In genomic region chr1:20508411-20508771, GRCh38 we compare ENCODE assay signal across 8 cellular contexts. TPM values are rescaled to one million over a fixed set of nuclear protein-coding genes. Genes with fewer than 3 reads are reported as not detected.
DNase-seq lines count a peak whose midpoint lies in the region; ATAC-seq and TF ChIP-seq lines count a peak whose summit lies in the region.

No MANE protein-coding gene starts in this region.

- intact Hi-C loops in CD4-positive, alpha-beta memory T cell (cut with micrococcal nuclease), result loop anchor here (5.0 kb wide), 3 partner anchors 124 to 279 kb away; partner anchors contain the start of genes DDOST, HP1BP3 and PINK1
- intact Hi-C loops in PC-3 (cut with micrococcal nuclease), result no loop called here

- no peaks in the 10 kb centered on the region for H3K9me3 ChIP-seq in CD4-positive, alpha-beta memory T cell (ENCODE audit: control insufficient read depth in 1 of 2, low read length in 2 of 2)
- H3K9me3 ChIP-seq in PC-3 (ENCODE audit: low read length) (no peaks in the 10 kb centered on the region), neuronal stem cell (replicated peaks in 1 of 2; ENCODE audit: control insufficient read depth in 2 of 2, insufficient read depth in 1 of 2, low read depth in 1 of 2, low read length in 2 of 2) (no peaks in the 10 kb centered on the region)

- peak overlapping the region; percentile 92 for H3K9ac ChIP-seq in PC-3 (ENCODE audit: low read length)
- H3K9ac ChIP-seq in neuronal stem cell (ENCODE audit: low read depth, low read length, poor library complexity), result no peak overlapping the region

- peaks cover 5% of the 10 kb centered on the region for H3F3A ChIP-seq in PC-3 (ENCODE audit: low read length, unreplicated experiment)

- H3K18ac ChIP-seq in neuronal stem cell (ENCODE audit: low read length), result peak overlapping the region; percentile 84

- H4K20me1 ChIP-seq in PC-3 (ENCODE audit: low read length), result no peaks in the 10 kb centered on the region

- H3K27me3 ChIP-seq in CD4-positive, alpha-beta memory T cell (ENCODE audit: insufficient read depth, low read length), result peaks cover 6% of the 10 kb centered on the region
- H3K27me3 ChIP-seq in PC-3 (ENCODE audit: low read length), result no peaks in the 10 kb centered on the region
- H3K27me3 ChIP-seq in neuronal stem cell (ENCODE audit: control insufficient read depth in 3 of 3, insufficient read depth in 3 of 3, low read depth in 1 of 3, low read length in 3 of 3), result peaks cover 0 to 14% (median 10%) of the 10 kb centered on the region in 3 experiments

- H2AK5ac ChIP-seq in neuronal stem cell (ENCODE audit: low read depth, low read length), result no peak overlapping the region

- H3K4ac ChIP-seq in neuronal stem cell (ENCODE audit: low read length), result no peak overlapping the region

- H3K4me2 ChIP-seq in PC-3 (ENCODE audit: low read length) (peak overlapping the region; percentile 88), neuronal stem cell (ENCODE audit: insufficient read depth, low read length, poor library complexity, severe bottlenecking) (peak overlapping the region; percentile 32)

- peak overlapping the region; percentile 84 to 91 for H3K4me3 ChIP-seq in CD4-positive, alpha-beta memory T cell (ENCODE audit: low read length in 2 of 2)
- H3K4me3 ChIP-seq in PC-3 (ENCODE audit: low read length), result peak overlapping the region; percentile 91
- peak overlapping the region; percentile 84 to 97 for H3K4me3 ChIP-seq in neuronal stem cell (ENCODE audit: low read length in 2 of 2)

- ATAC-seq in PC-3 (no peak), HG02840 (IDR thresholded peaks at IDR 0.05; ENCODE audit: low FRiP score, unreplicated experiment) (no peak), HG03571 (IDR thresholded peaks at IDR 0.05; ENCODE audit: unreplicated experiment) (no peak), GM19324 (IDR thresholded peaks at IDR 0.05; ENCODE audit: low FRiP score, unreplicated experiment) (no peak), GM19035 (IDR thresholded peaks at IDR 0.05; ENCODE audit: unreplicated experiment) (no peak)

- H3K27me3 Mint-ChIP-seq in CD4-positive, alpha-beta memory T cell, result peaks cover 0 to 6% of the 10 kb centered on the region in 2 donors
- no peaks in the 10 kb centered on the region for H3K27me3 Mint-ChIP-seq in endothelial cell (ENCODE audit: unreplicated experiment)

- H3K4me1 ChIP-seq in CD4-positive, alpha-beta memory T cell (ENCODE audit: insufficient read depth, low read length), result peaks cover 30% of the 10 kb centered on the region
- H3K4me1 ChIP-seq in PC-3 (ENCODE audit: insufficient read depth, low read length), result peaks cover 32% of the 10 kb centered on the region
- peaks cover 0 to 3% of the 10 kb centered on the region in 2 donors for H3K4me1 ChIP-seq in neuronal stem cell (ENCODE audit: control insufficient read depth in 2 of 2, insufficient read depth in 1 of 2, low read depth in 1 of 2, low read length in 2 of 2)

- H3K79me2 ChIP-seq in PC-3 (ENCODE audit: low read length), result peaks cover 45% of the 10 kb centered on the region

- peak overlapping the region; percentile 95 for H2AFZ ChIP-seq in PC-3 (ENCODE audit: low read length)
- peak overlapping the region; percentile 93 for H2AFZ ChIP-seq in neuronal stem cell (ENCODE audit: low read length)

- no peak overlapping the region for H2BK12ac ChIP-seq in neuronal stem cell (ENCODE audit: low read length)

- H3K9me2 ChIP-seq in PC-3 (replicated peaks; ENCODE audit: low read length), result no peaks in the 10 kb centered on the region

- no peak overlapping the region for H3K23ac ChIP-seq in neuronal stem cell (ENCODE audit: low read depth, low read length, poor library complexity)

- no CpG with 5 or more reads among the region's 5 CpGs for WGBS in neuronal stem cell (ENCODE audit: extremely low coverage in 2 of 2, insufficient read length in 2 of 2, insufficient replicate concordance in 1 of 2), 2 donors

- no peak overlapping the region for H4K8ac ChIP-seq in neuronal stem cell (ENCODE audit: low read depth, low read length)

- no peaks in the 10 kb centered on the region for H3K36me3 ChIP-seq in CD4-positive, alpha-beta memory T cell (ENCODE audit: insufficient read depth, low read length)
- H3K36me3 ChIP-seq in PC-3 (ENCODE audit: low read depth, low read length) (peaks cover 2% of the 10 kb centered on the region; the same call in 1 of the 2 replicates), neuronal stem cell (replicated peaks in 1 of 2; ENCODE audit: control insufficient read depth in 2 of 2, insufficient read depth in 2 of 2, low read length in 2 of 2) (peaks cover 0 to 18% of the 10 kb centered on the region in 2 donors)

- DNase-seq in CD4-positive, alpha-beta memory T cell, result no peak
- DNase-seq in PC-3 (no peak), endothelial cell (ENCODE audit: low spot score) (no peak), neuronal stem cell (ENCODE audit: low spot score) (no peak)

- BruUV-seq in PC-3 (replicated peaks; lab: Mats Ljungman, UMichigan), result TSS peak; percentile 95

- peak overlapping the region; percentile 91 for H3K27ac ChIP-seq in CD4-positive, alpha-beta memory T cell (ENCODE audit: low read depth, low read length)
- H3K27ac ChIP-seq in PC-3 (ENCODE audit: low read length) (peak overlapping the region; percentile 82; the same call in 1 of the 2 replicates), neuronal stem cell (replicated peaks; ENCODE audit: low read length) (no peak overlapping the region)

- H3K27ac Mint-ChIP-seq in CD4-positive, alpha-beta memory T cell, result peak overlapping the region; percentile 77 to 99 (median 94)
- peak overlapping the region; percentile 67 for H3K27ac Mint-ChIP-seq in endothelial cell (ENCODE audit: unreplicated experiment)

- CTCF ChIA-PET in CD4-positive, alpha-beta memory T cell (lab: Charles Lee; ENCODE audit: partially characterized antibody), result interaction anchor here (0.9 to 1.1 kb wide), 3 partner anchors 14 to 355 kb away, joined by 3 to 4 read pairs (median 3); no protein-coding TSS in a partner anchor
- CTCF ChIA-PET in PC-3 (lab: Charles Lee), result no interaction called here

- TF ChIP-seq CTCF in PC-3 (conservative IDR thresholded peaks at IDR 0.05; ENCODE audit: low read depth, low read length) (no peak), endothelial cell (IDR thresholded peaks at IDR 0.05; ENCODE audit: unreplicated experiment) (no peak)

- H3K14ac ChIP-seq in neuronal stem cell (ENCODE audit: low read length), result no peak overlapping the region

- H3K36me3 Mint-ChIP-seq in CD4-positive, alpha-beta memory T cell, result peaks cover 10 to 12% of the 10 kb centered on the region in 2 donors
- peaks cover 5% of the 10 kb centered on the region for H3K36me3 Mint-ChIP-seq in endothelial cell (ENCODE audit: low read depth, unreplicated experiment)

- peaks cover 4% of the 10 kb centered on the region for H3K79me1 ChIP-seq in neuronal stem cell (ENCODE audit: low read depth, low read length)

- H2BK15ac ChIP-seq in neuronal stem cell (ENCODE audit: low read length), result no peak overlapping the region

- H3K4me1 Mint-ChIP-seq in CD4-positive, alpha-beta memory T cell, result peaks cover 11 to 31% (median 21%) of the 10 kb centered on the region in 4 donors
- peaks cover 16% of the 10 kb centered on the region for H3K4me1 Mint-ChIP-seq in endothelial cell (ENCODE audit: unreplicated experiment)

- H3K9me3 Mint-ChIP-seq in CD4-positive, alpha-beta memory T cell, result peaks cover 0 to 4% (median 0%) of the 10 kb centered on the region in 8 donors
- H3K9me3 Mint-ChIP-seq in endothelial cell (ENCODE audit: unreplicated experiment), result no peaks in the 10 kb centered on the region

- no peak overlapping the region for H2BK5ac ChIP-seq in neuronal stem cell (ENCODE audit: low read length)

- H3K4me3 Mint-ChIP-seq in CD4-positive, alpha-beta memory T cell, result peak overlapping the region; percentile 84 to 95 (median 91)
- H3K4me3 Mint-ChIP-seq in endothelial cell (ENCODE audit: unreplicated experiment), result peak overlapping the region; percentile 92

- H4K91ac ChIP-seq in neuronal stem cell (ENCODE audit: low read depth, low read length, poor library complexity), result no peak overlapping the region

- H2BK120ac ChIP-seq in neuronal stem cell (ENCODE audit: low read depth, low read length), result no peak overlapping the region

- POLR2A ChIA-PET in CD4-positive, alpha-beta memory T cell (lab: Charles Lee; ENCODE audit: partially characterized antibody), result interaction anchor here (0.6 to 2.2 kb wide), 7 partner anchors 22 to 627 kb away, joined by 3 to 22 read pairs (median 4); partner anchors contain the start of genes CAMK2N1 and PINK1
- POLR2A ChIA-PET in PC-3 (lab: Charles Lee; ENCODE audit: unreplicated experiment), result no interaction called here

RNA-seq across cellular contexts. Expression of gene MUL1, which starts 0.4 kb away (rescaled TPM):
- total RNA-seq in CD4-positive, alpha-beta memory T cell, result 10 to 100 TPM; 21.4 to 22.2 TPM
- polyA plus RNA-seq in CD4-positive, alpha-beta memory T cell, result 10 to 100 TPM; 30.4 to 44.4 TPM
- 28.9 and 29.5 TPM in 2 replicates for total RNA-seq in PC-3 (2014; rRNA removed)
- total RNA-seq in endothelial cell (ENCODE audit: unreplicated experiment), result 31.5 TPM
- 10.7 TPM for polyA plus RNA-seq in neuronal stem cell (2013, experiment 1 of 2)
- polyA plus RNA-seq in neuronal stem cell (2013, experiment 2 of 2), result 10.3 TPM

RNA-seq across cellular contexts. Expression of gene CAMK2N1, which starts 22.4 kb away (rescaled TPM):
- 1 to 10 TPM; 5.5 to 6.5 TPM for total RNA-seq in CD4-positive, alpha-beta memory T cell
- under 1 TPM; 0.32 to 0.84 TPM for polyA plus RNA-seq in CD4-positive, alpha-beta memory T cell
- total RNA-seq in PC-3 (2014; rRNA removed), result 51.2 and 56.9 TPM in 2 replicates
- total RNA-seq in endothelial cell (ENCODE audit: unreplicated experiment), result 0.28 TPM
- polyA plus RNA-seq in neuronal stem cell (2013, experiment 1 of 2), result 61.9 TPM
- polyA plus RNA-seq in neuronal stem cell (2013, experiment 2 of 2), result 63.1 TPM

RNA-seq across cellular contexts. Expression of gene FAM43B, which starts 44.0 kb away (rescaled TPM):
- not detected for total RNA-seq in CD4-positive, alpha-beta memory T cell
- not detected for polyA plus RNA-seq in CD4-positive, alpha-beta memory T cell
- 0.11 TPM in 1 of 2 replicates, not detected in the other for total RNA-seq in PC-3 (2014; rRNA removed)
- total RNA-seq in endothelial cell (ENCODE audit: unreplicated experiment), result 1.7 TPM
- polyA plus RNA-seq in neuronal stem cell (2013, experiment 1 of 2), result 1.6 TPM
- 1.5 TPM for polyA plus RNA-seq in neuronal stem cell (2013, experiment 2 of 2)
